In the genomic region with DNA sequence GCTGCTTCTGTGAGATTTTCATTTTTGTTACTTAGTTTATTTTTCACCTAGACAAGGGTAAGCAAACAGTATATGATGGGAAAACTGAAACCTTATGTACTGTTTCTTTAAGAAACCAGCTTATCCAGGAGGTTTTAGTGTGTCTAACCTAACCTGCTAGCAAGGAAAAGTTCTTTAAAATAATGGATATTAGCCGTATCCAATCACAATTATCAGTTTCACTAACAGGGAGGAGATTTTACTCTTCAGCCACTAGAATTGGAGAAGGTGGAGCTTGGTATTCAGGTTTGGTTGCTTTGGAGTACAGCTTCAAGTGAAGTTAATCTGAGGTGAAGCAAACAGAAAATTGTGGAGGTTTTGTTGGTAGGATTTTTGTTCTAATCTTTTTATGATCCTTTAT, we compare ENCODE assay signal across 8 cellular contexts. TPM values are rescaled to one million over a fixed set of nuclear protein-coding genes. Genes with fewer than 3 reads are reported as not detected.
DNase-seq lines count a peak whose midpoint lies in the region; ATAC-seq, FAIRE-seq and TF ChIP-seq lines count a peak whose summit lies in the region.

No MANE protein-coding gene starts in this region.

- H3K27ac ChIP-seq in SK-N-MC (peak overlapping the region; percentile 68), H1 (ENCODE audit: low read depth, low read length) (no peak overlapping the region)

- H3K18ac ChIP-seq in H1 (ENCODE audit: extremely low read depth, low read length): no peak overlapping the region

- peak overlapping the region; percentile 18 to 48; a peak in 2 of 4 replicates for H3K4me2 ChIP-seq in H1 (ENCODE audit: insufficient read depth in 1 of 2, low read depth in 2 of 2, low read length in 2 of 2)

- no peak overlapping the region for H2AK5ac ChIP-seq in H1 (ENCODE audit: low read depth, low read length)

- no peaks in the 10 kb centered on the region for H3K9me3 ChIP-seq in SK-N-MC (ENCODE audit: low read depth, low read length)
- H3K9me3 ChIP-seq in H1 (ENCODE audit: insufficient read depth in 2 of 2, low read depth in 1 of 2, low read length in 1 of 2): no peaks in the 10 kb centered on the region

- CTCF ChIA-PET in H1 (lab: Charles Lee; ENCODE audit: partially characterized antibody): interaction anchor here (1.1 to 1.4 kb wide), 3 partner anchors 11 to 101 kb away, joined by 3 to 4 read pairs (median 3); no protein-coding TSS in a partner anchor

- no peaks in the 10 kb centered on the region for H3K36me3 Mint-ChIP-seq in type B pancreatic cell

- H3K14ac ChIP-seq in H1 (ENCODE audit: insufficient read length): no peak overlapping the region

- H3K4me3 Mint-ChIP-seq in type B pancreatic cell: peak overlapping the region; percentile 95

- peaks cover 42% of the 10 kb centered on the region for H3K4me1 Mint-ChIP-seq in type B pancreatic cell (ENCODE audit: unreplicated experiment)

- peaks cover 0 to 15% (median 3%) of the 10 kb centered on the region in 4 experiments; a peak in 6 of 7 replicates for H3K4me1 ChIP-seq in H1 (replicated peaks in 1 of 4; ENCODE audit: control insufficient read depth in 3 of 4, insufficient read depth in 4 of 4, low read length in 3 of 4)

- POLR2A ChIA-PET in H1 (lab: Charles Lee; ENCODE audit: partially characterized antibody): interaction anchor here (1.0 to 1.8 kb wide), 3 partner anchors 12 to 65 kb away, joined by 4 read pairs; no protein-coding TSS in a partner anchor

- no peak for TF ChIP-seq EP300 in H1 (IDR thresholded peaks at IDR 0.05; ENCODE audit: borderline replicate concordance in 1 of 2, low read depth in 2 of 2, low read length in 2 of 2)

- peak overlapping the region; percentile 95 for H3K27ac Mint-ChIP-seq in type B pancreatic cell

- no peaks in the 10 kb centered on the region for H3K27me3 ChIP-seq in H1 (replicated peaks in 1 of 4; ENCODE audit: control insufficient read depth in 3 of 4, extremely low read depth in 1 of 4, insufficient read depth in 3 of 4, low read length in 3 of 4)

- H2BK120ac ChIP-seq in H1 (replicated peaks; ENCODE audit: low read depth, low read length): no peak overlapping the region

- H3K36me3 ChIP-seq in SK-N-MC (ENCODE audit: insufficient read depth, low read length): no peaks in the 10 kb centered on the region
- no peaks in the 10 kb centered on the region for H3K36me3 ChIP-seq in H1 (ENCODE audit: control insufficient read depth in 2 of 4, insufficient read depth in 4 of 4, low read length in 3 of 4)

- peaks cover 24 to 100% of the 10 kb centered on the region in 2 experiments for H3K79me2 ChIP-seq in H1 (ENCODE audit: control insufficient read depth in 1 of 2, insufficient read depth in 2 of 2, low read length in 2 of 2)

- no peak overlapping the region for H4K8ac ChIP-seq in H1 (ENCODE audit: extremely low read depth, insufficient read depth, low read length)

- peak; percentile 87 for DNase-seq in A172 (ENCODE audit: low spot score)
- no peak for DNase-seq in GM12864 (ENCODE audit: low read depth)
- peak; percentile 86 for DNase-seq in NCI-H1105 treated with DMSO at 0.1 percent for 48 hours (lab: John Stamatoyannopoulos, UW)
- peak; percentile 92 for DNase-seq in SK-N-MC (ENCODE audit: low read depth, low spot score)
- DNase-seq in H1 (ENCODE audit: low read depth in 1 of 2, low spot score in 2 of 2): no peak
- DNase-seq in medulla oblongata (ENCODE audit: extremely low spot score): peak; percentile 90
- no peak for DNase-seq in type B pancreatic cell (ENCODE audit: extremely low spot score, unreplicated experiment)

- no peak overlapping the region for H4K91ac ChIP-seq in H1 (replicated peaks; ENCODE audit: insufficient read length, low read length)

- no peak overlapping the region for H2BK5ac ChIP-seq in H1 (ENCODE audit: low read depth, low read length)

- H2BK12ac ChIP-seq in H1 (ENCODE audit: low read depth, low read length): no peak overlapping the region

- peak; percentile 83 for ATAC-seq in HG02798 (IDR thresholded peaks at IDR 0.05; ENCODE audit: poor library complexity, unreplicated experiment)

- no peak overlapping the region for H3K56ac ChIP-seq in H1 (replicated peaks; ENCODE audit: insufficient read length, low read depth, low read length)

- H2BK15ac ChIP-seq in H1 (ENCODE audit: low read length): no peak overlapping the region

- WGBS in H1 (ENCODE audit: extremely low coverage in 1 of 2, insufficient coverage in 1 of 2, insufficient read length in 1 of 2, insufficient replicate concordance in 2 of 2, low coverage in 1 of 2, low lambda C conversion rate in 2 of 2, missing lambda C conversion rate in 1 of 2), 2 experiments: 0% methylated on average over 1 of the region's 1 CpG; no CpG with 5 or more reads in 1 of the 2 experiments

- TF ChIP-seq CTCF in GM12864 (IDR thresholded peaks at IDR 0.05; ENCODE audit: low read depth, low read length, missing control alignments) (no peak), H1 (IDR thresholded peaks at IDR 0.05; ENCODE audit: control extremely low read depth in 1 of 3, insufficient read depth in 1 of 3, low read depth in 1 of 3, low read length in 3 of 3) (no peak), type B pancreatic cell (conservative IDR thresholded peaks at IDR 0.05) (no peak)

- peaks cover 2 to 7% of the 10 kb centered on the region in 2 experiments for H4K20me1 ChIP-seq in H1 (replicated peaks in 1 of 2; ENCODE audit: control insufficient read depth in 1 of 2, insufficient read depth in 2 of 2, low read length in 2 of 2)

- H3K79me1 ChIP-seq in H1 (ENCODE audit: low read depth, low read length): no peaks in the 10 kb centered on the region

- no peak overlapping the region for H3K23ac ChIP-seq in H1 (ENCODE audit: insufficient read length)

- H3K4me3 ChIP-seq in GM12864 (ENCODE audit: low read depth, low read length) (peak overlapping the region; percentile 48), SK-N-MC (peak overlapping the region; percentile 94), H1 (ENCODE audit: extremely low read depth in 1 of 4, insufficient read depth in 2 of 4, low read depth in 3 of 4, low read length in 4 of 4) (peak overlapping the region; percentile 16 to 61 (median 32); a peak in 6 of 8 replicates)

- H3K9ac ChIP-seq in SK-N-MC (ENCODE audit: insufficient read length) (peak overlapping the region; percentile 90), H1 (replicated peaks in 1 of 4; ENCODE audit: extremely low read depth in 1 of 4, low read depth in 3 of 4, low read length in 3 of 4) (no peak overlapping the region)

- TF ChIP-seq POLR2A in H1 (IDR thresholded peaks at IDR 0.05; ENCODE audit: control extremely low read depth in 1 of 2, low read depth in 2 of 2, low read length in 2 of 2): no peak

- H3K4ac ChIP-seq in H1 (replicated peaks; ENCODE audit: insufficient read length, low read depth, low read length): no peak overlapping the region

- H3K9me3 Mint-ChIP-seq in type B pancreatic cell: no peaks in the 10 kb centered on the region

- no peak for TF ChIP-seq RAD21 in H1 (IDR thresholded peaks at IDR 0.05 in 1 of 2, conservative IDR thresholded peaks at IDR 0.05 in 1 of 2; ENCODE audit: low read depth in 2 of 2, low read length in 2 of 2)

- no peak overlapping the region for H2BK20ac ChIP-seq in H1 (ENCODE audit: low read length)

- no peak overlapping the region for H2AFZ ChIP-seq in H1 (ENCODE audit: low read length)

- peak; percentile 42 for FAIRE-seq in H1 (lab: Jason Lieb, UNC)

- H4K5ac ChIP-seq in H1 (ENCODE audit: insufficient read length, low read depth, low read length): no peak overlapping the region

- H3K27me3 Mint-ChIP-seq in type B pancreatic cell: no peaks in the 10 kb centered on the region

- H3K23me2 ChIP-seq in H1 (ENCODE audit: low read depth, low read length): no peaks in the 10 kb centered on the region

TF ChIP-seq in H1, 55 proteins besides CTCF, POLR2A, EP300 and RAD21 (continues in another document):
- TF ChIP-seq SUZ12 (IDR thresholded peaks at IDR 0.05; ENCODE audit: low read length) (no peak), SP1 (IDR thresholded peaks at IDR 0.05; ENCODE audit: low read depth, low read length) (peak; percentile 94), JUND (IDR thresholded peaks at IDR 0.05; ENCODE audit: low read length) (no peak), SAP30 (IDR thresholded peaks at IDR 0.05; ENCODE audit: insufficient read depth, insufficient replicate concordance, low read length) (no peak), PHF8 (conservative IDR thresholded peaks at IDR 0.05; ENCODE audit: low read depth, low read length) (no peak), CHD2 (IDR thresholded peaks at IDR 0.05; ENCODE audit: low read length) (peak; percentile 73)
- TF ChIP-seq, protein P1, sequence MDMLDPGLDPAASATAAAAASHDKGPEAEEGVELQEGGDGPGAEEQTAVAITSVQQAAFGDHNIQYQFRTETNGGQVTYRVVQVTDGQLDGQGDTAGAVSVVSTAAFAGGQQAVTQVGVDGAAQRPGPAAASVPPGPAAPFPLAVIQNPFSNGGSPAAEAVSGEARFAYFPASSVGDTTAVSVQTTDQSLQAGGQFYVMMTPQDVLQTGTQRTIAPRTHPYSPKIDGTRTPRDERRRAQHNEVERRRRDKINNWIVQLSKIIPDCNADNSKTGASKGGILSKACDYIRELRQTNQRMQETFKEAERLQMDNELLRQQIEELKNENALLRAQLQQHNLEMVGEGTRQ (IDR thresholded peaks at IDR 0.05; ENCODE audit: low read length): no peak

RNA-seq across cellular contexts. Expression of a gene that starts 12.8 kb away (rescaled TPM):
- total RNA-seq in A172 (2014; rRNA removed; shearing (Covaris generic)): 113 and 131 TPM in 2 replicates
- 122 and 136 TPM in 2 replicates for total RNA-seq in H1 (2021; fragmentation: NEBNext Ultra II Directional; extraction: Animal tissue kit (Norgen Biotek cat#: 25700))
- 158 and 237 TPM in 2 replicates for polyA plus RNA-seq in H1 (2011; rRNA removed)
- 219 TPM for polyA plus RNA-seq in H1 (2011; cell fraction: cytosol; rRNA removed)
- polyA plus RNA-seq in H1 (2011; cell fraction: nucleus; rRNA removed): 92.7 TPM
- polyA plus RNA-seq in H1 (2012, experiment 1 of 2): 105 to 113 TPM (median 109 TPM) in 4 replicates
- polyA plus RNA-seq in H1 (2012, experiment 2 of 2): 22.2 TPM
- polyA plus RNA-seq in H1 (2013, experiment 1 of 2): 111 TPM
- 123 TPM for polyA plus RNA-seq in H1 (2013, experiment 2 of 2)
- 200 and 255 TPM in 2 replicates for polyA minus RNA-seq in H1 (2011; rRNA and poly(A)+ RNA removed)
- polyA minus RNA-seq in H1 (2011; cell fraction: cytosol; rRNA and poly(A)+ RNA removed): 132 TPM
- 127 TPM for polyA minus RNA-seq in H1 (2011; cell fraction: nucleus; rRNA and poly(A)+ RNA removed)
- total RNA-seq in type B pancreatic cell (ENCODE audit: low replicate concordance): 59.6 and 64.3 TPM in 2 replicates

Comparison
In these comparisons a context has a peak if more than half of its experiments do, and no peak if none do; other contexts are left out.
1. DNase-seq: peak in A172 (single experiment), NCI-H1105 treated with DMSO at 0.1 percent for 48 hours (single experiment), SK-N-MC (single experiment) and medulla oblongata (single experiment); none in GM12864 (single experiment), H1 (0 of 2) and type B pancreatic cell (single experiment).
2. H3K4me3 ChIP-seq: peak in every context shown above with its lines; median percentile 94 in SK-N-MC; 48 in GM12864; 32 in H1.